In the genomic region with DNA sequence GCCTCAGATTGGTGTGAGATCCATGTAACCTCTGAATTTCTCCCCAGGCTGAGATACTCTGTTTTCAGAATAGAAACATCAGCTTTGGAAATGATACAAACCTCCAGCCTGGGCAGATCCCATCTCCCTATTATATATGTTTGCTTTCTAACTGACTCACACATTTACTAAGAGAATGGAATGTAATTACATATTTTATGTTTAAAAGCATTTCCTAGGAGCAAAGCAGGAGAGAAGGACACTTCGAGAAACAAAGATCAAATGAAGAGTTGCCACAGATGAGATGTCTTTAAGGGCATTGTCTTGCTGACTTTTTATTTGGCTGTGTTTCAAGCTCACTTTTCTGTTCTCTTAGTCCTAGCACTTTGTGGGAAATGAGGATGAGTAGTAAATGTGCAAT, we compare ENCODE assay signal across 17 cellular contexts.
DNase-seq lines count a peak whose midpoint lies in the region; ATAC-seq and TF ChIP-seq lines count a peak whose summit lies in the region.
"Had no signal": no experiment of that assay in that cellular context is flagged by ENCODE, and none has a peak within 500 bp of the region (broad histone marks: within the 10 kb centered on the region; RNA-seq: fewer than 3 reads in every experiment).

No MANE protein-coding gene starts in this region.

- no peaks in the 10 kb centered on the region for H3K9me2 ChIP-seq in PC-3 (replicated peaks; ENCODE audit: low read length)

- H3K27me3 Mint-ChIP-seq in mesothelial cell of epicardium (ENCODE audit: low read depth): no peaks in the 10 kb centered on the region
- H3K27me3 Mint-ChIP-seq: CD4-positive, alpha-beta memory T cell; progenitor cell of endocrine pancreas had no signal

- H3K4me3 ChIP-seq in PC-3 (ENCODE audit: low read length) (no peak overlapping the region), skeletal muscle cell (ENCODE audit: low read depth, low read length) (no peak overlapping the region), colonic mucosa (no peak overlapping the region)
- H3K4me3 ChIP-seq: heart right ventricle, thyroid gland had no signal

- no peak overlapping the region for H2AFZ ChIP-seq in PC-3 (ENCODE audit: low read length)

- intact Hi-C loops in PC-3 (cut with micrococcal nuclease) (no loop called here), colonic mucosa (cut with DNase I) (no loop called here)

- H3K27me3 ChIP-seq in PC-3 (ENCODE audit: low read length): no peaks in the 10 kb centered on the region
- H3K27me3 ChIP-seq in colonic mucosa: no peaks in the 10 kb centered on the region
- H3K27me3 ChIP-seq: heart right ventricle, thyroid gland had no signal

- TF ChIP-seq CTCF in PC-3 (conservative IDR thresholded peaks at IDR 0.05; ENCODE audit: low read depth, low read length) (no peak), mesothelial cell of epicardium (IDR thresholded peaks at IDR 0.05; ENCODE audit: unreplicated experiment) (no peak), colonic mucosa (IDR thresholded peaks at IDR 0.05) (no peak)

- 0 out of 2 replicates have a peak overlapping the region, but pooled peaks have one; percentile 26 for H3K4me2 ChIP-seq in PC-3 (ENCODE audit: low read length)

- no peaks in the 10 kb centered on the region for H3F3A ChIP-seq in PC-3 (ENCODE audit: low read length, unreplicated experiment)

- DNase-seq in ELR (ENCODE audit: low read depth): peak; percentile 65
- DNase-seq in PC-3: peak; percentile 58
- peak; percentile 1 for DNase-seq in epithelial cell of prostate (ENCODE audit: low read depth, low spot score)
- peak; percentile 57 for DNase-seq in skeletal muscle cell (ENCODE audit: low read depth)
- DNase-seq in mesothelial cell of epicardium (ENCODE audit: low spot score in 2 of 2, unreplicated experiment in 2 of 2): no peak
- no peak for DNase-seq in colonic mucosa
- DNase-seq: activated gamma-delta T cell treated with Interleukin-2 at 50 U/mL for 16 hours; CD4-positive, alpha-beta memory T cell; endodermal cell; heart right ventricle; left cardiac atrium; NCI-H1048; stimulated activated CD8-positive, alpha-beta memory T cell treated with anti-CD3 and anti-CD28 coated beads, Interleukin-4, amount 100 ng/mL, for 48 hours; thyroid gland had no signal

- no peak overlapping the region for H3K9ac ChIP-seq in PC-3 (ENCODE audit: low read length)
- H3K9ac ChIP-seq in colonic mucosa (ENCODE audit: low read depth in 2 of 2, low read length in 2 of 2): no peak overlapping the region

- H3K4me1 Mint-ChIP-seq in mesothelial cell of epicardium: peaks cover 23% of the 10 kb centered on the region
- H3K4me1 Mint-ChIP-seq: CD4-positive, alpha-beta memory T cell had no signal

- H3K27ac Mint-ChIP-seq in mesothelial cell of epicardium: no peak overlapping the region
- H3K27ac Mint-ChIP-seq: CD4-positive, alpha-beta memory T cell; endodermal cell; progenitor cell of endocrine pancreas had no signal

- no peaks in the 10 kb centered on the region for H4K20me1 ChIP-seq in PC-3 (ENCODE audit: low read length)

- peaks cover 6% of the 10 kb centered on the region for H3K9me3 Mint-ChIP-seq in mesothelial cell of epicardium
- H3K9me3 Mint-ChIP-seq: endodermal cell had no signal

- no TSS peak for BruUV-seq in PC-3 (replicated peaks; lab: Mats Ljungman, UMichigan)

- H3K27ac ChIP-seq in PC-3 (ENCODE audit: low read length) (no peak overlapping the region), epithelial cell of prostate (peak overlapping the region; percentile 70), colonic mucosa (no peak overlapping the region)
- H3K27ac ChIP-seq: heart right ventricle, thyroid gland, VCaP had no signal

- no peaks in the 10 kb centered on the region for H3K36me3 Mint-ChIP-seq in mesothelial cell of epicardium
- H3K36me3 Mint-ChIP-seq: CD4-positive, alpha-beta memory T cell had no signal

- H3K36me3 ChIP-seq in PC-3 (ENCODE audit: low read depth, low read length): no peaks in the 10 kb centered on the region
- no peaks in the 10 kb centered on the region for H3K36me3 ChIP-seq in colonic mucosa
- H3K36me3 ChIP-seq: heart right ventricle, thyroid gland had no signal

- no peaks in the 10 kb centered on the region for H3K79me2 ChIP-seq in PC-3 (ENCODE audit: low read length)

- CTCF ChIA-PET in PC-3 (lab: Charles Lee): no interaction called here

- POLR2A ChIA-PET in PC-3 (lab: Charles Lee; ENCODE audit: unreplicated experiment): no interaction called here

- H3K4me3 Mint-ChIP-seq in mesothelial cell of epicardium: no peak overlapping the region
- H3K4me3 Mint-ChIP-seq: CD4-positive, alpha-beta memory T cell; endodermal cell had no signal

- no peak for ATAC-seq in PC-3
- ATAC-seq in HG02840 (IDR thresholded peaks at IDR 0.05; ENCODE audit: low FRiP score, unreplicated experiment): no peak
- ATAC-seq: heart right ventricle, left cardiac atrium had no signal

- H3K9me3 ChIP-seq in PC-3 (ENCODE audit: low read length): no peaks in the 10 kb centered on the region
- no peaks in the 10 kb centered on the region for H3K9me3 ChIP-seq in colonic mucosa
- H3K9me3 ChIP-seq: heart right ventricle, thyroid gland had no signal

- H3K4me1 ChIP-seq in PC-3 (ENCODE audit: insufficient read depth, low read length): peaks cover 21% of the 10 kb centered on the region
- no peaks in the 10 kb centered on the region for H3K4me1 ChIP-seq in colonic mucosa
- H3K4me1 ChIP-seq: heart right ventricle, thyroid gland had no signal

Comparison
In these comparisons a context has a peak if more than half of its experiments do, and no peak if none do; other contexts are left out.
1. DNase-seq: peak in ELR (single experiment), PC-3 (single experiment), epithelial cell of prostate (single experiment) and skeletal muscle cell (single experiment); none in mesothelial cell of epicardium (0 of 2) and colonic mucosa (single experiment).